Comparison of ENCODE assay signal across 11 cellular contexts in the genomic region with DNA sequence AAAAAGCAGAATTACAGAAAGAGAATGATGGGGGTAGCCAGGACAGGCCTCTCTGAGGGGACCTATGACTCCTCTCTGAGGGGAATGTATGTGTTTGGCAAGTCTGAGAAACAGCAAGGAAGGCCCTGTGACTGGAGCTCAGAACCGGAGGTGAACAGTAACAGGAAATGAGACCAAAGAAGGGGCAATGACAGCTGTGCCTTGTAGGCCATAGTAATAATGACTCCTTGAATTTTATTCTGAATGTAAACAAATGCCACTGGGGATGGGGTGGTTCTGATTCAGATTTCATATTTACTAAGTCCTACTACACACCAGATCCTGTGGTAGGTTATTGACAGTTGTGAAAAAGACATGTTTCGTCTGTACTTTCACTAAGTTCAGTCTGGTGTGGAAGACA. TPM values are rescaled to one million over a fixed set of nuclear protein-coding genes. Genes with fewer than 3 reads are reported as not detected.
DNase-seq lines count a peak whose midpoint lies in the region; ATAC-seq and TF ChIP-seq lines count a peak whose summit lies in the region.
"Had no signal": no experiment of that assay in that cellular context is flagged by ENCODE, and none has a peak within 500 bp of the region (broad histone marks: within the 10 kb centered on the region; RNA-seq: fewer than 3 reads in every experiment).

No MANE protein-coding gene starts in this region.

- H3K79me2 ChIP-seq in Loucy (ENCODE audit: insufficient read depth, low read length): no peaks in the 10 kb centered on the region

- no peaks in the 10 kb centered on the region for H3F3A ChIP-seq in Loucy (ENCODE audit: low read depth)

- DNase-seq in DMS53 (lab: John Stamatoyannopoulos, UW) (peak; percentile 35), DMS53 treated with DMSO at 0.1 percent for 48 hours (lab: John Stamatoyannopoulos, UW; ENCODE audit: unreplicated experiment) (no peak), NCI-H2196 (lab: John Stamatoyannopoulos, UW; ENCODE audit: unreplicated experiment) (no peak), H7 (no peak)
- DNase-seq in NK-92 treated with Interleukin-12 subunit alpha and Interleukin-12 subunit beta, amount 100 ng/mL, for 24 hours (lab: John Stamatoyannopoulos, UW): no peak
- DNase-seq: posterior cingulate gyrus had no signal

- H3K4me2 ChIP-seq in Loucy (ENCODE audit: low read depth, low read length, poor library complexity, severe bottlenecking): peak overlapping the region; percentile 8

- peak overlapping the region; percentile 23 for H3K9ac ChIP-seq in Loucy (ENCODE audit: low read depth, low read length, poor library complexity, severe bottlenecking)
- H3K9ac ChIP-seq in muscle layer of colon (ENCODE audit: low read length): no peak overlapping the region

- no peak overlapping the region for H3K4me3 ChIP-seq in Loucy (ENCODE audit: low read length, poor library complexity, severe bottlenecking)
- no peak overlapping the region for H3K4me3 ChIP-seq in muscle layer of colon (ENCODE audit: low read depth in 1 of 2, low read length in 2 of 2)
- H3K4me3 ChIP-seq in H7 (ENCODE audit: insufficient read depth, low read depth, low read length): no peak overlapping the region

- H3K9me2 ChIP-seq in Loucy (replicated peaks; ENCODE audit: low read depth, low read length): no peaks in the 10 kb centered on the region

- H3K4me1 ChIP-seq in Loucy (ENCODE audit: insufficient read depth, low read length, poor library complexity, severe bottlenecking) (peaks cover 15% of the 10 kb centered on the region), muscle layer of colon (ENCODE audit: insufficient read depth, low read length) (peaks cover 41% of the 10 kb centered on the region)

- ATAC-seq in GM21529 (IDR thresholded peaks at IDR 0.05; ENCODE audit: unreplicated experiment): peak; percentile 76

- no peaks in the 10 kb centered on the region for H3K9me3 ChIP-seq in Loucy (ENCODE audit: insufficient read depth, low read depth, low read length)
- H3K9me3 ChIP-seq in muscle layer of colon (ENCODE audit: low read length): no peaks in the 10 kb centered on the region

- H3K36me3 ChIP-seq in Loucy (ENCODE audit: insufficient read depth, low read length) (peaks cover 14% of the 10 kb centered on the region; the same call in 1 of the 2 replicates), muscle layer of colon (ENCODE audit: insufficient read depth, low read length) (peaks cover 17% of the 10 kb centered on the region), H7 (replicated peaks; ENCODE audit: control insufficient read depth, insufficient read depth, low read length) (peaks cover 4% of the 10 kb centered on the region)

- no peaks in the 10 kb centered on the region for H4K20me1 ChIP-seq in Loucy (ENCODE audit: insufficient read depth, low read length, poor library complexity, severe bottlenecking)

- no peak for TF ChIP-seq CTCF in Loucy (conservative IDR thresholded peaks at IDR 0.05; ENCODE audit: low read length)

- peak overlapping the region; percentile 16 for H3K27ac ChIP-seq in muscle layer of colon (ENCODE audit: low read depth, low read length)
- H3K27ac ChIP-seq: 22Rv1 had no signal

- H2AFZ ChIP-seq in Loucy (ENCODE audit: low read length): no peak overlapping the region

- H3K27me3 ChIP-seq in Loucy (ENCODE audit: insufficient read depth, low read length, poor library complexity, severe bottlenecking) (no peaks in the 10 kb centered on the region), muscle layer of colon (ENCODE audit: control insufficient read depth in 1 of 2, insufficient read depth in 2 of 2, low read length in 2 of 2) (no peaks in the 10 kb centered on the region), H7 (ENCODE audit: control insufficient read depth, insufficient read depth, low read length) (no peaks in the 10 kb centered on the region)

RNA-seq across cellular contexts. Expression of gene APOA1, which starts 52.8 kb away (rescaled TPM):
- 2.4 and 12.8 TPM in 2 replicates for total RNA-seq in H7 (2014; rRNA removed; shearing (Covaris generic))
- total RNA-seq: NCI-H460 had no signal
